In the genomic region with DNA sequence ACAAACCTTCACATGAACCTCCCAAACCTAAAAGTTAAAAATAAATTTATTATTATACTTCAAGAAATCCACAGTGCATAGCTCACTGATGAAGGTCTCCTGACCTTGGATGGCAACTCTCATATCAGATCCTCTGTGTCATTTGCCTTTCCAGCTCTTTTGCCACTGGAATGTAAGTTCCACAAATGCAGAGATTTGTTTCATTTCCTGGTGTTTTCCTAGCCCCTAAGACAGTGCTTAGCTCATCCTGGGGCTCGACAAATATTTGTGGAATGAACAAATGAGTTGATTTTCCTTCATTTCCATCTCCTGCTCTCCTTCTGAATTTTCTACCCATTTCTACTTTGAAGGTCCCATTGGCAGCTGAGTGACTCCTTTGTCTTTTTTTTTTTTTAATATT, we compare ENCODE assay signal across 22 cellular contexts. TPM values are rescaled to one million over a fixed set of nuclear protein-coding genes. Genes with fewer than 3 reads are reported as not detected.
A peak's percentile ranks its signal among the peaks of the same experiment; 100 is the strongest.
DNase-seq lines count a peak whose midpoint lies in the region; ATAC-seq and TF ChIP-seq lines count a peak whose summit lies in the region.
"Had no signal": no experiment of that assay in that cellular context is flagged by ENCODE, and none has a peak within 500 bp of the region (broad histone marks: within the 10 kb centered on the region; RNA-seq: fewer than 3 reads in every experiment).

No MANE protein-coding gene starts in this region.

- H3K79me2 ChIP-seq in DND-41 (ENCODE audit: insufficient read depth, low read length), result peaks cover 82% of the 10 kb centered on the region

- no peaks in the 10 kb centered on the region for H3K27me3 ChIP-seq in DND-41 (ENCODE audit: insufficient read depth, low read length, poor library complexity)
- H3K27me3 ChIP-seq: esophagus squamous epithelium, pancreas had no signal

- intact Hi-C loops in dendritic cell treated with granulocyte-macrophage colony-stimulating factor and Interleukin-4, amounts not matched to agents 40 ng/mL and 50 ng/mL, for 4 days (cut with micrococcal nuclease), result loop anchor here (1.0 to 10.0 kb wide), 2 partner anchors 9 to 245 kb away; partner anchors contain the start of genes ARL6IP5 and UBA3

- TF ChIP-seq CTCF in DND-41 (IDR thresholded peaks at IDR 0.05; ENCODE audit: borderline replicate concordance, extremely low read depth, low read length, poor library complexity, severe bottlenecking), result no peak

- no peak overlapping the region for H3K4me2 ChIP-seq in DND-41 (ENCODE audit: insufficient read depth, low read length)

- peak overlapping the region; percentile 55; the same call in 1 of the 2 replicates for H3K27ac ChIP-seq in DND-41 (ENCODE audit: low read length)
- no peak overlapping the region for H3K27ac ChIP-seq in caudate nucleus (ENCODE audit: low read depth, low read length)
- H3K27ac ChIP-seq: pancreas had no signal

- H3K4me1 ChIP-seq in DND-41 (ENCODE audit: insufficient read depth, low read length), result peaks cover 55% of the 10 kb centered on the region
- H3K4me1 ChIP-seq: pancreas had no signal

- DNase-seq in DND-41, result no peak
- DNase-seq in LHCN-M2 (ENCODE audit: low read depth), result peak; percentile 56
- peak; percentile 36 for DNase-seq in myocyte (ENCODE audit: low read depth)
- no peak for DNase-seq in SKM-1 (lab: John Stamatoyannopoulos, UW; ENCODE audit: unreplicated experiment)
- no peak for DNase-seq in T-helper 9 cell
- DNase-seq in NCI-H2029 (lab: John Stamatoyannopoulos, UW), result no peak
- no peak for DNase-seq in caudate nucleus (lab: John Stamatoyannopoulos, UW)
- DNase-seq: activated CD4-positive, alpha-beta T cell treated with anti-CD3 and anti-CD28 coated beads, Interleukin-2, amount 50 U/mL, for 4 hours; activated T-cell treated with anti-CD3 and anti-CD28 coated beads, Interleukin-2, amount 50 U/mL, for 1 hour; effector CD4-positive, alpha-beta T cell; esophagus squamous epithelium; left colon; NCI-H1092; NCI-H2107; NCI-H69; pancreas; stimulated activated CD4-positive, alpha-beta T cell treated with anti-CD3 and anti-CD28 coated beads, Interleukin-4, amount 100 ng/mL, for 4 hours; stimulated activated CD8-positive, alpha-beta memory T cell treated with anti-CD3 and anti-CD28 coated beads, Interleukin-4, amount 100 ng/mL, for 48 hours; substantia nigra had no signal

- H3K36me3 ChIP-seq in DND-41 (ENCODE audit: insufficient read depth, low read length), result peaks cover 4% of the 10 kb centered on the region; the same call in 1 of the 2 replicates
- H3K36me3 ChIP-seq: esophagus squamous epithelium, pancreas had no signal

- ATAC-seq in DND-41 (ENCODE audit: insufficient read depth, low read depth), result no peak
- ATAC-seq: K562, left colon had no signal

- peaks cover 27% of the 10 kb centered on the region for H3K36me3 Mint-ChIP-seq in dendritic cell treated with granulocyte-macrophage colony-stimulating factor and Interleukin-4, amounts not matched to agents 40 ng/mL and 50 ng/mL, for 4 days (ENCODE audit: low read depth)
- H3K36me3 Mint-ChIP-seq: activated naive CD4-positive, alpha-beta T cell treated with anti-CD3 and anti-CD28 coated beads, Interleukin-2, amount 50 U/mL, for 24 hours had no signal

- H3K9me3 Mint-ChIP-seq in dendritic cell treated with granulocyte-macrophage colony-stimulating factor and Interleukin-4, amounts not matched to agents 40 ng/mL and 50 ng/mL, for 4 days, result no peaks in the 10 kb centered on the region
- H3K9me3 Mint-ChIP-seq: activated naive CD4-positive, alpha-beta T cell treated with anti-CD3 and anti-CD28 coated beads, Interleukin-2, amount 50 U/mL, for 24 hours had no signal

- no peaks in the 10 kb centered on the region for H3K9me3 ChIP-seq in DND-41 (ENCODE audit: insufficient read depth, low read length, severe bottlenecking)
- H3K9me3 ChIP-seq: esophagus squamous epithelium, pancreas had no signal

- H2AFZ ChIP-seq in DND-41 (ENCODE audit: low read depth, low read length), result no peak overlapping the region

- no peak overlapping the region for H3K4me3 Mint-ChIP-seq in dendritic cell treated with granulocyte-macrophage colony-stimulating factor and Interleukin-4, amounts not matched to agents 40 ng/mL and 50 ng/mL, for 4 days
- H3K4me3 Mint-ChIP-seq: activated naive CD4-positive, alpha-beta T cell treated with anti-CD3 and anti-CD28 coated beads, Interleukin-2, amount 50 U/mL, for 24 hours had no signal

- no peaks in the 10 kb centered on the region for H4K20me1 ChIP-seq in DND-41 (ENCODE audit: insufficient read depth, low read length)

- H3K9ac ChIP-seq in DND-41 (ENCODE audit: low read depth, low read length), result no peak overlapping the region

- peaks cover 67% of the 10 kb centered on the region for H3K4me1 Mint-ChIP-seq in dendritic cell treated with granulocyte-macrophage colony-stimulating factor and Interleukin-4, amounts not matched to agents 40 ng/mL and 50 ng/mL, for 4 days (ENCODE audit: low read depth)

- H3K27me3 Mint-ChIP-seq in dendritic cell treated with granulocyte-macrophage colony-stimulating factor and Interleukin-4, amounts not matched to agents 40 ng/mL and 50 ng/mL, for 4 days, result no peaks in the 10 kb centered on the region
- H3K27me3 Mint-ChIP-seq: activated naive CD4-positive, alpha-beta T cell treated with anti-CD3 and anti-CD28 coated beads, Interleukin-2, amount 50 U/mL, for 24 hours had no signal

- no peak overlapping the region for H3K4me3 ChIP-seq in DND-41 (ENCODE audit: low read depth in 1 of 2, low read length in 2 of 2)
- H3K4me3 ChIP-seq: esophagus squamous epithelium, K562, pancreas had no signal

- peak overlapping the region; percentile 99 for H3K27ac Mint-ChIP-seq in dendritic cell treated with granulocyte-macrophage colony-stimulating factor and Interleukin-4, amounts not matched to agents 40 ng/mL and 50 ng/mL, for 4 days
- H3K27ac Mint-ChIP-seq: activated naive CD4-positive, alpha-beta T cell treated with anti-CD3 and anti-CD28 coated beads, Interleukin-2, amount 50 U/mL, for 24 hours had no signal

RNA-seq across cellular contexts. Expression of gene FRMD4B, which starts 56.0 kb away (rescaled TPM):
- total RNA-seq in LHCN-M2 (2014; rRNA removed), result 2.6 and 5.6 TPM in 2 replicates
- polyA plus RNA-seq in LHCN-M2 (2012), result 3.8 TPM
- 7.5 and 14.0 TPM in 2 replicates for total RNA-seq in myocyte
- polyA plus RNA-seq in myocyte (2012), result 5.1 TPM

Comparison
In these comparisons a context has a peak if more than half of its experiments do, and no peak if none do; other contexts are left out.
1. DNase-seq: peak in LHCN-M2 (single experiment) and myocyte (single experiment); none in DND-41 (single experiment), SKM-1 (single experiment), T-helper 9 cell (single experiment), NCI-H2029 (single experiment) and caudate nucleus (0 of 61).